In genomic region chr12:26195250-26195640, GRCh38 we compare ENCODE assay signal across 8 cellular contexts. TPM values are rescaled to one million over a fixed set of nuclear protein-coding genes. Genes with fewer than 3 reads are reported as not detected.
DNase-seq lines count a peak whose midpoint lies in the region; ATAC-seq and TF ChIP-seq lines count a peak whose summit lies in the region.

A gene with protein sequence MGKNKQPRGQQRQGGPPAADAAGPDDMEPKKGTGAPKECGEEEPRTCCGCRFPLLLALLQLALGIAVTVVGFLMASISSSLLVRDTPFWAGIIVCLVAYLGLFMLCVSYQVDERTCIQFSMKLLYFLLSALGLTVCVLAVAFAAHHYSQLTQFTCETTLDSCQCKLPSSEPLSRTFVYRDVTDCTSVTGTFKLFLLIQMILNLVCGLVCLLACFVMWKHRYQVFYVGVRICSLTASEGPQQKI (plus strand): TSS chr12:26195573. CDS start chr12:26195673, 100 bp downstream.

- intact Hi-C loops in CD4-positive, alpha-beta T cell (cut with DNase I, micrococcal nuclease): no loop called here

- H3K27ac ChIP-seq in CD8-positive, alpha-beta memory T cell (ENCODE audit: low read depth, low read length): no peak within 1 kb of the TSS
- peak within 1 kb of the TSS; percentile 94 to 97 for H3K27ac ChIP-seq in coronary artery
- no peak within 1 kb of the TSS for H3K27ac ChIP-seq in CD4-positive, alpha-beta T cell (ENCODE audit: low read depth, low read length)

- TF ChIP-seq CTCF in coronary artery (IDR thresholded peaks at IDR 0.05): no peak
- no peak for TF ChIP-seq CTCF in CD4-positive, alpha-beta T cell (IDR thresholded peaks at IDR 0.05)

- H3K36me3 Mint-ChIP-seq in CD8-positive, alpha-beta memory T cell: no peaks in the 10 kb centered on the region
- no peaks in the 10 kb centered on the region for H3K36me3 Mint-ChIP-seq in stimulated activated effector memory CD8-positive, alpha-beta T cell treated with anti-CD3 and anti-CD28 coated beads, Interleukin-12 subunit alpha, Interleukin-12 subunit beta, amount 100 ng/mL, for 72 hours
- H3K36me3 Mint-ChIP-seq in CD4-positive, alpha-beta T cell (ENCODE audit: low read depth): no peaks in the 10 kb centered on the region

- no peaks in the 10 kb centered on the region for H3K4me1 ChIP-seq in CD8-positive, alpha-beta memory T cell (ENCODE audit: insufficient read depth, low read length)

- no peak within 1 kb of the TSS for H3K4me3 ChIP-seq in CD8-positive, alpha-beta memory T cell (ENCODE audit: low read length)
- H3K4me3 ChIP-seq in coronary artery: peak within 1 kb of the TSS; percentile 89

- H3K4me1 Mint-ChIP-seq in CD8-positive, alpha-beta memory T cell: peaks cover 4 to 14% (median 5%) of the 10 kb centered on the region in 3 donors
- no peaks in the 10 kb centered on the region for H3K4me1 Mint-ChIP-seq in stimulated activated effector memory CD8-positive, alpha-beta T cell treated with anti-CD3 and anti-CD28 coated beads, Interleukin-12 subunit alpha, Interleukin-12 subunit beta, amount 100 ng/mL, for 72 hours
- H3K4me1 Mint-ChIP-seq in CD4-positive, alpha-beta T cell (ENCODE audit: low read depth): peaks cover 4% of the 10 kb centered on the region

- POLR2A ChIA-PET in CD8-positive, alpha-beta memory T cell (lab: Charles Lee): no interaction called here
- POLR2A ChIA-PET in CD4-positive, alpha-beta T cell (lab: Charles Lee): no interaction called here

- H3K4me3 Mint-ChIP-seq in CD8-positive, alpha-beta memory T cell: peak within 1 kb of the TSS in 6 of 7 donors; percentile 24 to 76 (median 50)
- peak within 1 kb of the TSS; percentile 37 for H3K4me3 Mint-ChIP-seq in stimulated activated effector memory CD8-positive, alpha-beta T cell treated with anti-CD3 and anti-CD28 coated beads, Interleukin-12 subunit alpha, Interleukin-12 subunit beta, amount 100 ng/mL, for 72 hours
- no peak within 1 kb of the TSS for H3K4me3 Mint-ChIP-seq in CD4-positive, alpha-beta T cell

- H3K27me3 Mint-ChIP-seq in CD8-positive, alpha-beta memory T cell: peaks cover 20 to 68% of the 10 kb centered on the region in 2 donors
- H3K27me3 Mint-ChIP-seq in CD4-positive, alpha-beta T cell: peaks cover 57% of the 10 kb centered on the region

- ATAC-seq in GM19452 (IDR thresholded peaks at IDR 0.05; ENCODE audit: unreplicated experiment) (peak; percentile 39), left lobe of liver (peak; percentile 67), HG03342 (IDR thresholded peaks at IDR 0.05; ENCODE audit: unreplicated experiment) (no peak)
- no peak for ATAC-seq in stimulated activated effector memory CD8-positive, alpha-beta T cell treated with anti-CD3 and anti-CD28 coated beads, Interleukin-12 subunit alpha, Interleukin-12 subunit beta, amount 100 ng/mL, for 72 hours
- no peak for ATAC-seq in CD4-positive, alpha-beta T cell (ENCODE audit: poor library complexity)

- no peaks in the 10 kb centered on the region for H3K9me3 Mint-ChIP-seq in CD8-positive, alpha-beta memory T cell
- no peaks in the 10 kb centered on the region for H3K9me3 Mint-ChIP-seq in stimulated activated effector memory CD8-positive, alpha-beta T cell treated with anti-CD3 and anti-CD28 coated beads, Interleukin-12 subunit alpha, Interleukin-12 subunit beta, amount 100 ng/mL, for 72 hours
- no peaks in the 10 kb centered on the region for H3K9me3 Mint-ChIP-seq in CD4-positive, alpha-beta T cell

- no peaks in the 10 kb centered on the region for H3K36me3 ChIP-seq in CD8-positive, alpha-beta memory T cell (ENCODE audit: insufficient read depth, low read length)

- no peak for DNase-seq in CD8-positive, alpha-beta memory T cell
- DNase-seq in NCI-H510A treated with DMSO at 0.1 percent for 48 hours (lab: John Stamatoyannopoulos, UW) (peak; percentile 18), coronary artery (ENCODE audit: low spot score) (peak; percentile 86), left lobe of liver (ENCODE audit: low spot score) (no peak)
- no peak for DNase-seq in stimulated activated effector memory CD8-positive, alpha-beta T cell treated with anti-CD3 and anti-CD28 coated beads, Interleukin-12 subunit alpha, Interleukin-12 subunit beta, amount 100 ng/mL, for 72 hours (ENCODE audit: low spot score in 2 of 2)
- no peak for DNase-seq in CD4-positive, alpha-beta T cell

- no peak within 1 kb of the TSS for H3K27ac Mint-ChIP-seq in CD8-positive, alpha-beta memory T cell
- H3K27ac Mint-ChIP-seq in stimulated activated effector memory CD8-positive, alpha-beta T cell treated with anti-CD3 and anti-CD28 coated beads, Interleukin-12 subunit alpha, Interleukin-12 subunit beta, amount 100 ng/mL, for 72 hours: no peak within 1 kb of the TSS
- H3K27ac Mint-ChIP-seq in CD4-positive, alpha-beta T cell: no peak within 1 kb of the TSS

- H3K27me3 ChIP-seq in CD8-positive, alpha-beta memory T cell (ENCODE audit: insufficient read depth, low read length, poor library complexity, severe bottlenecking): peaks cover 4% of the 10 kb centered on the region
- peaks cover 59% of the 10 kb centered on the region for H3K27me3 ChIP-seq in CD4-positive, alpha-beta T cell (ENCODE audit: control insufficient read depth, insufficient read depth, low read length)

- CTCF ChIA-PET in CD8-positive, alpha-beta memory T cell (lab: Charles Lee): no interaction called here
- CTCF ChIA-PET in CD4-positive, alpha-beta T cell (lab: Charles Lee): no interaction called here

- H3K9me3 ChIP-seq in CD8-positive, alpha-beta memory T cell (ENCODE audit: low read length): no peaks in the 10 kb centered on the region
- no peaks in the 10 kb centered on the region for H3K9me3 ChIP-seq in CD4-positive, alpha-beta T cell (ENCODE audit: control insufficient read depth, low read length)

RNA-seq across cellular contexts. Expression of the gene that starts here (rescaled TPM):
- not detected for total RNA-seq in CD8-positive, alpha-beta memory T cell
- polyA plus RNA-seq in CD8-positive, alpha-beta memory T cell: not detected
- total RNA-seq in left lobe of liver: 0.58 TPM
- total RNA-seq in CD4-positive, alpha-beta T cell: not detected

Comparison
In these comparisons a context has a peak if more than half of its experiments do, and no peak if none do; other contexts are left out.
1. Peak in ATAC-seq in left lobe of liver; RNA of the gene not detected or under 1 TPM.
2. DNase-seq: peak in NCI-H510A treated with DMSO at 0.1 percent for 48 hours (single experiment) and coronary artery (single experiment); none in CD8-positive, alpha-beta memory T cell (0 of 5), left lobe of liver (single experiment), stimulated activated effector memory CD8-positive, alpha-beta T cell treated with anti-CD3 and anti-CD28 coated beads, Interleukin-12 subunit alpha, Interleukin-12 subunit beta, amount 100 ng/mL, for 72 hours (0 of 2) and CD4-positive, alpha-beta T cell (0 of 10).
3. H3K27ac ChIP-seq: peak in coronary artery (2 of 2); none in CD8-positive, alpha-beta memory T cell (single experiment) and CD4-positive, alpha-beta T cell (single experiment).